In genomic region chr1:71834570-71835441, GRCh38 we compare ENCODE assay signal across 19 cellular contexts.
DNase-seq lines count a peak whose midpoint lies in the region; ATAC-seq and TF ChIP-seq lines count a peak whose summit lies in the region.
"Had no signal": no experiment of that assay in that cellular context is flagged by ENCODE, and none has a peak within 500 bp of the region (broad histone marks: within the 10 kb centered on the region; RNA-seq: fewer than 3 reads in every experiment).

No MANE protein-coding gene starts in this region.

- no peak overlapping the region for H3K4me3 ChIP-seq in heart right ventricle
- H3K4me3 ChIP-seq in dorsolateral prefrontal cortex, result no peak overlapping the region
- H3K4me3 ChIP-seq: ascending aorta, SJSA1 had no signal

- TF ChIP-seq POLR2A in GM18505 (IDR thresholded peaks at IDR 0.05; ENCODE audit: borderline replicate concordance, extremely low read depth, insufficient read depth, insufficient read length), result no peak

- H3K36me3 ChIP-seq in heart right ventricle, result no peaks in the 10 kb centered on the region
- H3K36me3 ChIP-seq: ascending aorta, SJSA1 had no signal

- no peaks in the 10 kb centered on the region for H3K27me3 ChIP-seq in heart right ventricle
- no peaks in the 10 kb centered on the region for H3K27me3 ChIP-seq in dorsolateral prefrontal cortex
- H3K27me3 ChIP-seq: ascending aorta, SJSA1 had no signal

- intact Hi-C loops in heart right ventricle (cut with DNase I) (no loop called here), dorsolateral prefrontal cortex (cut with DNase I) (no loop called here)

- H3K27ac ChIP-seq in heart right ventricle (peak overlapping the region in 1 of 10 donors; percentile 3), dorsolateral prefrontal cortex (peak overlapping the region in 1 of 59 donors; percentile 4)
- H3K27ac ChIP-seq: C4-2B, parathyroid adenoma, SJSA1 had no signal

- H3K4me1 ChIP-seq in heart right ventricle, result peaks cover 0 to 17% (median 3%) of the 10 kb centered on the region in 9 donors
- H3K4me1 ChIP-seq: parathyroid adenoma, SJSA1 had no signal

- DNase-seq in NCI-H82 (lab: John Stamatoyannopoulos, UW), result peak; percentile 91
- DNase-seq in heart right ventricle, result peak; percentile 8 to 14
- DNase-seq in dorsolateral prefrontal cortex, result no peak
- DNase-seq in activated CD4-positive, alpha-beta T cell treated with anti-CD3 and anti-CD28 coated beads for 4 hours, result no peak
- no peak for DNase-seq in GM19240 (ENCODE audit: insufficient read length, low spot score)
- DNase-seq: activated T-cell treated with anti-CD3 and anti-CD28 coated beads, Interleukin-2, amount 50 U/mL, for 4 hours; GF-D8; H7; mesenchymal stem cell; NCI-H510A; stimulated activated CD4-positive, alpha-beta T cell treated with anti-CD3 and anti-CD28 coated beads, Interleukin-4, amount 100 ng/mL, for 24 hours had no signal

- WGBS in heart right ventricle, 2 donors, result 13 to 18% methylated on average over 4 of the region's 4 CpGs

- TF ChIP-seq CTCF in heart right ventricle (IDR thresholded peaks at IDR 0.05) (no peak), dorsolateral prefrontal cortex (IDR thresholded peaks at IDR 0.05 in 54 of 56, conservative IDR thresholded peaks at IDR 0.05 in 2 of 56; ENCODE audit: low read depth in 1 of 56, partially characterized antibody in 56 of 56) (no peak)

- peak; percentile 10 for ATAC-seq in GM18505 (IDR thresholded peaks at IDR 0.05; ENCODE audit: unreplicated experiment)
- peak; percentile 14 for ATAC-seq in GM21786 (IDR thresholded peaks at IDR 0.05; ENCODE audit: unreplicated experiment)
- peak; percentile 28 to 87 (median 62) for ATAC-seq in heart right ventricle
- no peak for ATAC-seq in GM21390 (IDR thresholded peaks at IDR 0.05; ENCODE audit: unreplicated experiment)
- ATAC-seq: activated CD4-positive, CD25-positive, alpha-beta regulatory T cell treated with anti-CD3 and anti-CD28 coated beads, Interleukin-2, amount 50 U/mL, for 24 hours; activated T-cell treated with anti-CD3 and anti-CD28 coated beads, Interleukin-2, amount 50 U/mL, for 4 hours had no signal

- H3K9me3 ChIP-seq in heart right ventricle, result no peaks in the 10 kb centered on the region
- H3K9me3 ChIP-seq: ascending aorta, SJSA1 had no signal

Comparison
In these comparisons a context has a peak if more than half of its experiments do, and no peak if none do; other contexts are left out.
1. DNase-seq: peak in NCI-H82 (single experiment) and heart right ventricle (2 of 2); none in dorsolateral prefrontal cortex (0 of 10), activated CD4-positive, alpha-beta T cell treated with anti-CD3 and anti-CD28 coated beads for 4 hours (0 of 2) and GM19240 (single experiment).